In the genomic region with DNA sequence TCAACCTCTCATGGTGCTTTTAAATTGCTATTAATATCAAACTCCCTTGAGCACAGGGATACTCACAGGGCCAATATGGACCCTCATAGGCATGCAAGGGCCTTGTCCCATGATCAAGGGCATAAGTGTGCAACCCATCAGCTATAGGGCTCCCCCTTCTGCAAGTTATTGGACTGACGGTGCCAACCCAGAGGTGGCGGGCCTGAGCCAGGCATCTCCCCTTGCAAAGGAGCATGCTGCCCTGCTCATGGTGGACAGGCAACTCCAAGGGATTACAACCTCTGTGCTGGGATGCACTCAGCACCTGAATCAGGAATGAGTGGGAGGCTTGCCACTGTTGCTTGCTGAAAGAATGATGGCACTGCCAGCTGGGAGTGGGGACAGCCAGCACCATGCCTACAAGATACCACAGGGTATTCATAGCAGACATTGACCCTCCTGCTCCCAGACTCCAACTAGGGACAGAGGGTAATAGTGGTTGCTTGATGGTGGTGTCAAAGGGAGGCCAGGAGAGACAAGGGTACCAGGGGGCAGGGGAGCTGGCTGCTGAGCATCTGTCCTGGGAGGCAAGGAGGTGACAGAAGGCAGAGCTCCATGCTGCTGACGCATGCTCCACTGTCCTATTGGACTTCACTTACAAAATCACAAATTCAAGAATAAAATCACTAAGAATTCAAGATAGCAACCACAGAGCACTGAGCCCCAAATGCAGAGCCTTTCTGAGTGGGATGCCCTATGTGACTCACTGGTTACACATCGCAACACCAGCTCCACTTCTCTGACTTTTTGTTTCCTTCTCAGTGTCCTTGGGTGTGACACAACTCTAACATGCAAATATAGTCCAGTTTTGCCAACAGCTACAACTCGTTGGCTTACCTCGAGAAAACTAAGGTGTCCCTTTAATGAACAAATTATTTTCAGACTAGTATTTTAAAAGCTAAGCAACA, we compare ENCODE assay signal across 11 cellular contexts.
DNase-seq lines count a peak whose midpoint lies in the region; ATAC-seq and TF ChIP-seq lines count a peak whose summit lies in the region.
"Had no signal": no experiment of that assay in that cellular context is flagged by ENCODE, and none has a peak within 500 bp of the region (broad histone marks: within the 10 kb centered on the region; RNA-seq: fewer than 3 reads in every experiment).

No MANE protein-coding gene starts in this region.

- H3K4me2 ChIP-seq in Loucy (ENCODE audit: low read depth, low read length, poor library complexity, severe bottlenecking), result no peak overlapping the region
- H3K4me2 ChIP-seq: neural progenitor cell had no signal

- H3K36me3 ChIP-seq in Loucy (ENCODE audit: insufficient read depth, low read length), result no peaks in the 10 kb centered on the region
- H3K36me3 ChIP-seq: neural progenitor cell had no signal

- 0 out of 2 replicates have a peak, but pooled peaks have one; percentile 30 for TF ChIP-seq CTCF in Loucy (conservative IDR thresholded peaks at IDR 0.05; ENCODE audit: low read length)
- TF ChIP-seq CTCF in epithelial cell of esophagus (IDR thresholded peaks at IDR 0.05; ENCODE audit: insufficient read depth, low read depth, low read length, missing control alignments), result no peak
- no peak for TF ChIP-seq CTCF in coronary artery (IDR thresholded peaks at IDR 0.05)

- H3K9ac ChIP-seq in Loucy (ENCODE audit: low read depth, low read length, poor library complexity, severe bottlenecking), result no peak overlapping the region
- H3K9ac ChIP-seq: neural progenitor cell had no signal

- H2AFZ ChIP-seq in Loucy (ENCODE audit: low read length), result no peak overlapping the region
- H2AFZ ChIP-seq: neural progenitor cell had no signal

- H3F3A ChIP-seq in Loucy (ENCODE audit: low read depth), result no peaks in the 10 kb centered on the region

- H4K20me1 ChIP-seq in Loucy (ENCODE audit: insufficient read depth, low read length, poor library complexity, severe bottlenecking), result no peaks in the 10 kb centered on the region

- peak; percentile 12 for DNase-seq in stimulated activated CD4-positive, alpha-beta T cell treated with anti-CD3 and anti-CD28 coated beads, Interleukin-4, amount 100 ng/mL, for 24 hours
- no peak for DNase-seq in stimulated activated CD4-positive, alpha-beta T cell treated with anti-CD3 and anti-CD28 coated beads, Interleukin-2, amount 100 ng/mL, for 48 hours
- DNase-seq in epithelial cell of esophagus (ENCODE audit: low read depth) (peak; percentile 54), NCI-H2081 (lab: John Stamatoyannopoulos, UW) (no peak), COLO668 (lab: John Stamatoyannopoulos, UW; ENCODE audit: unreplicated experiment) (no peak), coronary artery (ENCODE audit: low spot score) (no peak)
- DNase-seq: NCI-H1436, OCI-M1 had no signal

- no peak for ATAC-seq in GM21447 (IDR thresholded peaks at IDR 0.05; ENCODE audit: unreplicated experiment)

- H3K9me3 ChIP-seq in Loucy (ENCODE audit: insufficient read depth, low read depth, low read length), result no peaks in the 10 kb centered on the region

- no peaks in the 10 kb centered on the region for H3K4me1 ChIP-seq in Loucy (ENCODE audit: insufficient read depth, low read length, poor library complexity, severe bottlenecking)
- H3K4me1 ChIP-seq: neural progenitor cell had no signal

- no peak overlapping the region for H3K27ac ChIP-seq in coronary artery
- H3K27ac ChIP-seq: neural progenitor cell had no signal

- H3K79me2 ChIP-seq in Loucy (ENCODE audit: insufficient read depth, low read length), result no peaks in the 10 kb centered on the region

- H3K4me3 ChIP-seq in Loucy (ENCODE audit: low read length, poor library complexity, severe bottlenecking) (no peak overlapping the region), epithelial cell of esophagus (ENCODE audit: low read length) (no peak overlapping the region), coronary artery (no peak overlapping the region)
- H3K4me3 ChIP-seq: neural progenitor cell had no signal

- H3K9me2 ChIP-seq in Loucy (replicated peaks; ENCODE audit: low read depth, low read length), result no peaks in the 10 kb centered on the region

- no peaks in the 10 kb centered on the region for H3K27me3 ChIP-seq in Loucy (ENCODE audit: insufficient read depth, low read length, poor library complexity, severe bottlenecking)
- H3K27me3 ChIP-seq: neural progenitor cell had no signal

Comparison
In these comparisons a context has a peak if more than half of its experiments do, and no peak if none do; other contexts are left out.
1. DNase-seq: peak in stimulated activated CD4-positive, alpha-beta T cell treated with anti-CD3 and anti-CD28 coated beads, Interleukin-4, amount 100 ng/mL, for 24 hours (single experiment) and epithelial cell of esophagus (single experiment); none in stimulated activated CD4-positive, alpha-beta T cell treated with anti-CD3 and anti-CD28 coated beads, Interleukin-2, amount 100 ng/mL, for 48 hours (0 of 2), NCI-H2081 (0 of 2), COLO668 (single experiment) and coronary artery (single experiment).